Comparison of ENCODE assay signal across 8 cellular contexts in genomic region chr3:154758109-154758868, GRCh38.
A peak's percentile ranks its signal among the peaks of the same experiment; 100 is the strongest.
DNase-seq lines count a peak whose midpoint lies in the region; ATAC-seq and TF ChIP-seq lines count a peak whose summit lies in the region.

No MANE protein-coding gene starts in this region.

- H3K4ac ChIP-seq in mesenchymal stem cell (ENCODE audit: low read depth in 1 of 2, low read length in 2 of 2): no peak overlapping the region

- no peak overlapping the region for H2BK5ac ChIP-seq in mesenchymal stem cell (ENCODE audit: low read depth, low read length, poor library complexity, severe bottlenecking)

- no peaks in the 10 kb centered on the region for H3K79me2 ChIP-seq in DND-41 (ENCODE audit: insufficient read depth, low read length)

- H3K27me3 ChIP-seq in DND-41 (ENCODE audit: insufficient read depth, low read length, poor library complexity) (no peaks in the 10 kb centered on the region), mesenchymal stem cell (ENCODE audit: control insufficient read depth in 1 of 2, insufficient read depth in 1 of 2, low read length in 2 of 2) (no peaks in the 10 kb centered on the region)

- ATAC-seq in DND-41 (ENCODE audit: insufficient read depth, low read depth) (peak; percentile 85), GM18505 (IDR thresholded peaks at IDR 0.05; ENCODE audit: unreplicated experiment) (no peak)
- no peak for ATAC-seq in activated naive CD8-positive, alpha-beta T cell treated with anti-CD3 and anti-CD28 coated beads, Interleukin-2, amount 50 U/mL, for 24 hours

- H3K27ac Mint-ChIP-seq in activated naive CD8-positive, alpha-beta T cell treated with anti-CD3 and anti-CD28 coated beads, Interleukin-2, amount 50 U/mL, for 24 hours: no peak overlapping the region

- no peak overlapping the region for H4K91ac ChIP-seq in mesenchymal stem cell (ENCODE audit: low read length)

- peaks cover 10% of the 10 kb centered on the region for H3K9me3 Mint-ChIP-seq in activated naive CD8-positive, alpha-beta T cell treated with anti-CD3 and anti-CD28 coated beads, Interleukin-2, amount 50 U/mL, for 24 hours

- no peaks in the 10 kb centered on the region for H3K27me3 Mint-ChIP-seq in activated naive CD8-positive, alpha-beta T cell treated with anti-CD3 and anti-CD28 coated beads, Interleukin-2, amount 50 U/mL, for 24 hours

- H3K4me3 ChIP-seq in DND-41 (ENCODE audit: low read depth in 1 of 2, low read length in 2 of 2): no peak overlapping the region
- no peak overlapping the region for H3K4me3 ChIP-seq in mesenchymal stem cell (ENCODE audit: insufficient read depth in 1 of 2, low read depth in 1 of 2, low read length in 2 of 2)
- H3K4me3 ChIP-seq in lower leg skin (ENCODE audit: low read depth, poor library complexity, severe bottlenecking): no peak overlapping the region

- WGBS in mesenchymal stem cell: 54% methylated on average over 2 of the region's 5 CpGs
- 17% methylated on average over 5 of the region's 5 CpGs for WGBS in lower leg skin, 2 donors

- no peaks in the 10 kb centered on the region for H3K79me1 ChIP-seq in mesenchymal stem cell (replicated peaks; ENCODE audit: low read length, poor library complexity, severe bottlenecking)

- no peak overlapping the region for H3K9ac ChIP-seq in DND-41 (ENCODE audit: low read depth, low read length)
- H3K9ac ChIP-seq in mesenchymal stem cell (ENCODE audit: low read length): peak overlapping the region; percentile 60

- H3K23ac ChIP-seq in mesenchymal stem cell (ENCODE audit: low read length in 2 of 2): no peak overlapping the region

- H3K4me2 ChIP-seq in DND-41 (ENCODE audit: insufficient read depth, low read length) (no peak overlapping the region), mesenchymal stem cell (ENCODE audit: low read length, poor library complexity, severe bottlenecking) (no peak overlapping the region)

- H2BK12ac ChIP-seq in mesenchymal stem cell (ENCODE audit: low read length in 2 of 2): no peak overlapping the region

- DNase-seq in DND-41 (no peak), NAMALWA (ENCODE audit: low spot score) (peak; percentile 72), amniotic epithelial cell (ENCODE audit: low read depth) (peak; percentile 63), mesenchymal stem cell (peak; percentile 42), HPDE6-E6E7 (ENCODE audit: extremely low spot score) (no peak), lower leg skin (ENCODE audit: low spot score in 2 of 2) (no peak)
- no peak for DNase-seq in activated naive CD8-positive, alpha-beta T cell treated with anti-CD3 and anti-CD28 coated beads, Interleukin-2, amount 50 U/mL, for 24 hours

- H3K14ac ChIP-seq in mesenchymal stem cell (ENCODE audit: low read length in 2 of 2): no peak overlapping the region

- H3K27ac ChIP-seq in DND-41 (ENCODE audit: low read length) (no peak overlapping the region), mesenchymal stem cell (ENCODE audit: low read length, poor library complexity, severe bottlenecking) (no peak overlapping the region)

- H3K18ac ChIP-seq in mesenchymal stem cell (ENCODE audit: low read depth in 1 of 2, low read length in 2 of 2): no peak overlapping the region

- no peak overlapping the region for H2BK120ac ChIP-seq in mesenchymal stem cell (ENCODE audit: low read depth, low read length)

- peaks cover under 1% of the 10 kb centered on the region for H3K9me3 ChIP-seq in DND-41 (ENCODE audit: insufficient read depth, low read length, severe bottlenecking)
- H3K9me3 ChIP-seq in mesenchymal stem cell (ENCODE audit: control insufficient read depth, low read length): no peaks in the 10 kb centered on the region

- H3K4me1 Mint-ChIP-seq in activated naive CD8-positive, alpha-beta T cell treated with anti-CD3 and anti-CD28 coated beads, Interleukin-2, amount 50 U/mL, for 24 hours: no peaks in the 10 kb centered on the region

- no peak overlapping the region for H2AK5ac ChIP-seq in mesenchymal stem cell (ENCODE audit: low read length, severe bottlenecking)

- H2AFZ ChIP-seq in DND-41 (ENCODE audit: low read depth, low read length) (no peak overlapping the region), mesenchymal stem cell (ENCODE audit: low read depth, low read length) (no peak overlapping the region)

- H3K4me1 ChIP-seq in DND-41 (ENCODE audit: insufficient read depth, low read length) (peaks cover 6% of the 10 kb centered on the region; the same call in 1 of the 2 replicates), mesenchymal stem cell (ENCODE audit: control insufficient read depth, insufficient read depth, low read depth, low read length) (no peaks in the 10 kb centered on the region)

- TF ChIP-seq CTCF in DND-41 (IDR thresholded peaks at IDR 0.05; ENCODE audit: borderline replicate concordance, extremely low read depth, low read length, poor library complexity, severe bottlenecking) (peak; percentile 74), lower leg skin (IDR thresholded peaks at IDR 0.05) (no peak)

- no peaks in the 10 kb centered on the region for H3K36me3 Mint-ChIP-seq in activated naive CD8-positive, alpha-beta T cell treated with anti-CD3 and anti-CD28 coated beads, Interleukin-2, amount 50 U/mL, for 24 hours (ENCODE audit: low read depth)

- intact Hi-C loops in lower leg skin (cut with DNase I; ENCODE audit: low total_unique reads): no loop called here

- no peak overlapping the region for H4K8ac ChIP-seq in mesenchymal stem cell (ENCODE audit: low read length)

- no peaks in the 10 kb centered on the region for H3K36me3 ChIP-seq in DND-41 (ENCODE audit: insufficient read depth, low read length)
- no peaks in the 10 kb centered on the region for H3K36me3 ChIP-seq in mesenchymal stem cell (ENCODE audit: control insufficient read depth in 1 of 2, insufficient read depth in 2 of 2, low read depth in 1 of 2, low read length in 2 of 2)

- H2BK15ac ChIP-seq in mesenchymal stem cell (ENCODE audit: low read depth, poor library complexity, severe bottlenecking): no peak overlapping the region

- no peak overlapping the region for H3K4me3 Mint-ChIP-seq in activated naive CD8-positive, alpha-beta T cell treated with anti-CD3 and anti-CD28 coated beads, Interleukin-2, amount 50 U/mL, for 24 hours

- H4K20me1 ChIP-seq in DND-41 (ENCODE audit: insufficient read depth, low read length): no peaks in the 10 kb centered on the region

- TF ChIP-seq POLR2A in GM18505 (IDR thresholded peaks at IDR 0.05; ENCODE audit: borderline replicate concordance, extremely low read depth, insufficient read depth, insufficient read length) (no peak), lower leg skin (IDR thresholded peaks at IDR 0.05) (no peak)

Comparison
In these comparisons a context has a peak if more than half of its experiments do, and no peak if none do; other contexts are left out.
1. DNase-seq: peak in NAMALWA (single experiment), amniotic epithelial cell (single experiment) and mesenchymal stem cell (single experiment); none in DND-41 (single experiment), activated naive CD8-positive, alpha-beta T cell treated with anti-CD3 and anti-CD28 coated beads, Interleukin-2, amount 50 U/mL, for 24 hours (single experiment), HPDE6-E6E7 (single experiment) and lower leg skin (0 of 2).